ENCODE assay signal across 8 cellular contexts in the genomic region with DNA sequence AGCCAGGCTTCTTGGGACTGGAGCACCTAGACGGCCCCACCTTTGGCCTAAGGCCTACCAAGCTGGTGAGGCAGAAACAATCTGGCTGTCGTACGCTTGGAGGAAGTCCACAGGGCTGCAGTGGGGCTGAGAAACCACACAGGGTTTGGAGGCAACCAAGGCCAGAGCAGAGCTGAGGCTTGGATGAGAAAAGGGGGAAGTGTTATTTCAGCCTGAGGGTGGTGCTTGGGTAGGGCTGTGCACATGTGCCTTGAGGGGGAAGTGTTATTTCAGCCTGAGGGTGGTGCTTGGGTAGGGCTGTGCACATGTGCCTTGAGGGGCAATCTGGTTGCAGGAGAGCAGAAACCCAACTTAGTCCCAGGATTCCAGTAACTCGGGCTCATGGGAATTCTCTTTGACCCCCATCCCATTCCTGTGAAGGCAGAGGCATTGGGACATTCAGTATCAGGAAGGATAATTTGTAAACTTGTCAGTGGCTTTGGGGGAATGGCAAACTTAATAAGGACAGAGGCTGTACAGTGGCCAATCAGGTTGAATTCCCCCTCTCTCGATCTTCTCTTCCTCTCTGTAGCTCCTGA. TPM values are rescaled to one million over a fixed set of nuclear protein-coding genes. Genes with fewer than 3 reads are reported as not detected.
DNase-seq lines count a peak whose midpoint lies in the region; ATAC-seq and TF ChIP-seq lines count a peak whose summit lies in the region.

No MANE protein-coding gene starts in this region.

- BruUV-seq in OCI-LY7 (replicated peaks; lab: Mats Ljungman, UMichigan), result no TSS peak

- CTCF ChIA-PET in OCI-LY7 (lab: Charles Lee; ENCODE audit: unreplicated experiment), result interaction anchor here (0.6 kb wide), 1 partner anchor 32 kb away, joined by 3 read pairs; no protein-coding TSS in a partner anchor

- ATAC-seq in GM18867 (IDR thresholded peaks at IDR 0.05; ENCODE audit: unreplicated experiment) (peak; percentile 56), HG02981 (IDR thresholded peaks at IDR 0.05; ENCODE audit: unreplicated experiment) (peak; percentile 60)

- H3K9me3 ChIP-seq in OCI-LY7 (ENCODE audit: low read length) (no peaks in the 10 kb centered on the region), neuron (ENCODE audit: low read length) (no peaks in the 10 kb centered on the region)
- H3K9me3 ChIP-seq in effector memory CD4-positive, alpha-beta T cell (ENCODE audit: control insufficient read depth, low read length), result no peaks in the 10 kb centered on the region

- no peaks in the 10 kb centered on the region for H3K9me2 ChIP-seq in OCI-LY7 (ENCODE audit: insufficient read depth, low read length)

- peak overlapping the region; percentile 97 for H3K4me3 ChIP-seq in OCI-LY7 (ENCODE audit: low read depth, low read length, poor library complexity, severe bottlenecking)
- peak overlapping the region; percentile 66 for H3K4me3 ChIP-seq in effector memory CD4-positive, alpha-beta T cell (ENCODE audit: insufficient read depth, low read depth, low read length, poor library complexity, severe bottlenecking)
- H3K4me3 ChIP-seq in neuron (ENCODE audit: low read length), result peak overlapping the region; percentile 80

- peaks cover 19% of the 10 kb centered on the region for H3K36me3 ChIP-seq in OCI-LY7 (ENCODE audit: insufficient read depth, low read length)
- H3K36me3 ChIP-seq in effector memory CD4-positive, alpha-beta T cell (ENCODE audit: control insufficient read depth, insufficient read depth, low read length), result no peaks in the 10 kb centered on the region
- H3K36me3 ChIP-seq in neuron (ENCODE audit: insufficient read depth, low read length), result no peaks in the 10 kb centered on the region

- POLR2A ChIA-PET in OCI-LY7 (lab: Charles Lee), result interaction anchor here (0.7 to 1.8 kb wide), 6 partner anchors 48 to 100 kb away, joined by 3 to 10 read pairs (median 4); partner anchors contain the start of genes ALMS1, CCT7 and PRADC1

- peak overlapping the region; percentile 96 for H3K27ac ChIP-seq in OCI-LY7 (ENCODE audit: low read depth, low read length, poor library complexity, severe bottlenecking)
- H3K27ac ChIP-seq in effector memory CD4-positive, alpha-beta T cell (ENCODE audit: insufficient read depth, low read length, poor library complexity, severe bottlenecking), result peak overlapping the region; percentile 18

- H3K27me3 ChIP-seq in effector memory CD4-positive, alpha-beta T cell (replicated peaks; ENCODE audit: control insufficient read depth, insufficient read depth, low read length, poor library complexity, severe bottlenecking), result no peaks in the 10 kb centered on the region
- peaks cover 38% of the 10 kb centered on the region for H3K27me3 ChIP-seq in neuron (ENCODE audit: insufficient read depth, low read length)

- H3K4me1 ChIP-seq in OCI-LY7 (ENCODE audit: insufficient read depth, low read length, poor library complexity, severe bottlenecking), result peaks cover 31% of the 10 kb centered on the region
- H3K4me1 ChIP-seq in effector memory CD4-positive, alpha-beta T cell (ENCODE audit: control insufficient read depth, insufficient read depth, low read length, poor library complexity, severe bottlenecking), result peaks cover 8% of the 10 kb centered on the region
- peaks cover 16% of the 10 kb centered on the region for H3K4me1 ChIP-seq in neuron (ENCODE audit: insufficient read depth, low read length)

- H2AFZ ChIP-seq in OCI-LY7 (ENCODE audit: low read length) (peak overlapping the region; percentile 58; the same call in 1 of the 2 replicates), neuron (ENCODE audit: low read depth, low read length) (no peak overlapping the region)

- 0 out of 2 replicates have a peak, but pooled peaks cover 16% of the 10 kb centered on the region for H4K20me1 ChIP-seq in OCI-LY7 (ENCODE audit: insufficient read depth, low read length)

- peaks cover 39% of the 10 kb centered on the region for H3K79me2 ChIP-seq in OCI-LY7 (ENCODE audit: insufficient read depth, low read depth, low read length)

- DNase-seq in AML-193 (lab: John Stamatoyannopoulos, UW) (peak; percentile 92 to 96), OCI-LY7 (ENCODE audit: low spot score) (peak; percentile 90), occipital lobe (lab: John Stamatoyannopoulos, UW) (no peak), NCI-H2081 (lab: John Stamatoyannopoulos, UW) (no peak)
- DNase-seq in effector memory CD4-positive, alpha-beta T cell, result no peak

- TF ChIP-seq CTCF in OCI-LY7 (conservative IDR thresholded peaks at IDR 0.05; ENCODE audit: low read length), result no peak; the same call in 1 of the 2 replicates

- intact Hi-C loops in OCI-LY7 (cut with micrococcal nuclease; ENCODE audit: unreplicated experiment), result loop anchor here (1.0 kb wide), 1 partner anchor 100 kb away; the partner anchor contains the start of gene ALMS1

- H3K4me2 ChIP-seq in OCI-LY7 (ENCODE audit: low read length), result peak overlapping the region; percentile 94

RNA-seq across cellular contexts. Expression of gene FBXO41, which starts 1.0 kb away (rescaled TPM):
- 17.0 and 20.4 TPM in 2 replicates for total RNA-seq in OCI-LY7 (2014; rRNA removed; shearing (Covaris generic))
- total RNA-seq in OCI-LY7 (2022) (52.2 and 57.9 TPM in 2 replicates), occipital lobe (27.0 TPM)

RNA-seq across cellular contexts. Expression of gene EGR4, which starts 8.1 kb away (rescaled TPM):
- total RNA-seq in OCI-LY7 (2014; rRNA removed; shearing (Covaris generic)), result not detected in 2 replicates
- total RNA-seq in OCI-LY7 (2022) (not detected in 2 replicates), occipital lobe (not detected)

RNA-seq across cellular contexts. Expression of gene CCT7, which starts 51.1 kb away (rescaled TPM):
- 334 and 378 TPM in 2 replicates for total RNA-seq in OCI-LY7 (2014; rRNA removed; shearing (Covaris generic))
- 307 and 347 TPM in 2 replicates for total RNA-seq in OCI-LY7 (2022)
- total RNA-seq in occipital lobe, result 164 TPM

RNA-seq across cellular contexts. Expression of gene PRADC1, which starts 52.2 kb away (rescaled TPM):
- 25.3 and 25.9 TPM in 2 replicates for total RNA-seq in OCI-LY7 (2014; rRNA removed; shearing (Covaris generic))
- 20.6 and 23.0 TPM in 2 replicates for total RNA-seq in OCI-LY7 (2022)
- 5.9 TPM for total RNA-seq in occipital lobe

Comparison
In these comparisons a context has a peak if more than half of its experiments do, and no peak if none do; other contexts are left out.
1. DNase-seq: peak in AML-193 (2 of 2) and OCI-LY7 (single experiment); none in effector memory CD4-positive, alpha-beta T cell (0 of 3), occipital lobe (single experiment) and NCI-H2081 (0 of 2).
2. Peak in every context shown above with its lines, with median percentiles within 50 percentile points of each other: H3K4me3 ChIP-seq.